11 cellular contexts compared by ENCODE assay signal in genomic region chr11:62548545-62549335, GRCh38. TPM values are rescaled to one million over a fixed set of nuclear protein-coding genes. Genes with fewer than 3 reads are reported as not detected.
DNase-seq lines count a peak whose midpoint lies in the region; ATAC-seq and TF ChIP-seq lines count a peak whose summit lies in the region.
"Had no signal": no experiment of that assay in that cellular context is flagged by ENCODE, and none has a peak within 500 bp of the region (broad histone marks: within the 10 kb centered on the region; RNA-seq: fewer than 3 reads in every experiment).

No MANE protein-coding gene starts in this region.

- H3K27ac ChIP-seq in esophagus muscularis mucosa (replicated peaks in 1 of 4): peak overlapping the region; percentile 97 to 100 (median 98)

- peaks cover 61 to 64% of the 10 kb centered on the region in 2 donors for H3K4me1 Mint-ChIP-seq in natural killer cell
- peaks cover 54 to 61% of the 10 kb centered on the region in 2 donors for H3K4me1 Mint-ChIP-seq in natural killer cell treated with Interleukin-12 subunit alpha and Interleukin-12 subunit beta and Interleukin-15 and Interleukin-18, amount 100 ng/mL, for 72 hours (ENCODE audit: low read depth in 2 of 2)
- peaks cover 54% of the 10 kb centered on the region for H3K4me1 Mint-ChIP-seq in osteocyte (ENCODE audit: unreplicated experiment)

- H3K9me3 Mint-ChIP-seq in natural killer cell (no peaks in the 10 kb centered on the region), osteocyte (ENCODE audit: unreplicated experiment) (no peaks in the 10 kb centered on the region)
- H3K9me3 Mint-ChIP-seq in natural killer cell treated with Interleukin-12 subunit alpha and Interleukin-12 subunit beta and Interleukin-15 and Interleukin-18, amount 100 ng/mL, for 72 hours: no peaks in the 10 kb centered on the region
- H3K9me3 Mint-ChIP-seq: effector memory CD8-positive, alpha-beta T cell had no signal

- H3K4me3 Mint-ChIP-seq in natural killer cell: peak overlapping the region; percentile 17
- no peak overlapping the region for H3K4me3 Mint-ChIP-seq in natural killer cell treated with Interleukin-12 subunit alpha and Interleukin-12 subunit beta and Interleukin-15 and Interleukin-18, amount 100 ng/mL, for 72 hours
- H3K4me3 Mint-ChIP-seq in osteocyte (ENCODE audit: unreplicated experiment): no peak overlapping the region

- no peaks in the 10 kb centered on the region for H3K27me3 ChIP-seq in esophagus muscularis mucosa

- ATAC-seq in natural killer cell (no peak), GM18873 (IDR thresholded peaks at IDR 0.05; ENCODE audit: low FRiP score, unreplicated experiment) (no peak), HG03571 (IDR thresholded peaks at IDR 0.05; ENCODE audit: unreplicated experiment) (no peak), HG02852 (IDR thresholded peaks at IDR 0.05; ENCODE audit: unreplicated experiment) (no peak)
- no peak for ATAC-seq in natural killer cell treated with Interleukin-12 subunit alpha and Interleukin-12 subunit beta and Interleukin-15 and Interleukin-18, amount 100 ng/mL, for 72 hours
- ATAC-seq: effector memory CD8-positive, alpha-beta T cell had no signal

- H3K4me3 ChIP-seq in esophagus muscularis mucosa: peak overlapping the region in 1 of 4 donors; percentile 100

- TF ChIP-seq EP300 in esophagus muscularis mucosa (IDR thresholded peaks at IDR 0.05): no peak

- peaks cover 0 to 7% (median 0%) of the 10 kb centered on the region in 4 donors for H3K36me3 ChIP-seq in esophagus muscularis mucosa

- H3K36me3 Mint-ChIP-seq in natural killer cell: no peaks in the 10 kb centered on the region
- H3K36me3 Mint-ChIP-seq in natural killer cell treated with Interleukin-12 subunit alpha and Interleukin-12 subunit beta and Interleukin-15 and Interleukin-18, amount 100 ng/mL, for 72 hours: no peaks in the 10 kb centered on the region
- no peaks in the 10 kb centered on the region for H3K36me3 Mint-ChIP-seq in osteocyte (ENCODE audit: unreplicated experiment)
- H3K36me3 Mint-ChIP-seq: activated naive CD8-positive, alpha-beta T cell had no signal

- no peaks in the 10 kb centered on the region for H3K9me3 ChIP-seq in esophagus muscularis mucosa

- H3K4me1 ChIP-seq in esophagus muscularis mucosa: peaks cover 59 to 74% (median 67%) of the 10 kb centered on the region in 4 donors

- H3K27ac Mint-ChIP-seq in natural killer cell (peak overlapping the region in 1 of 2 donors; percentile 94), osteocyte (ENCODE audit: unreplicated experiment) (peak overlapping the region; percentile 1)
- H3K27ac Mint-ChIP-seq in natural killer cell treated with Interleukin-12 subunit alpha and Interleukin-12 subunit beta and Interleukin-15 and Interleukin-18, amount 100 ng/mL, for 72 hours: peak overlapping the region in 1 of 2 donors; percentile 41
- H3K27ac Mint-ChIP-seq: activated naive CD8-positive, alpha-beta T cell had no signal

- TF ChIP-seq POLR2A in esophagus muscularis mucosa (IDR thresholded peaks at IDR 0.05; ENCODE audit: low read depth): no peak

- H3K27me3 Mint-ChIP-seq in natural killer cell (ENCODE audit: low read depth in 2 of 2) (no peaks in the 10 kb centered on the region), osteocyte (ENCODE audit: unreplicated experiment) (no peaks in the 10 kb centered on the region)
- H3K27me3 Mint-ChIP-seq in natural killer cell treated with Interleukin-12 subunit alpha and Interleukin-12 subunit beta and Interleukin-15 and Interleukin-18, amount 100 ng/mL, for 72 hours: no peaks in the 10 kb centered on the region
- H3K27me3 Mint-ChIP-seq: activated naive CD8-positive, alpha-beta T cell; effector memory CD8-positive, alpha-beta T cell had no signal

- no peak for DNase-seq in natural killer cell
- DNase-seq in natural killer cell treated with Interleukin-12 subunit alpha and Interleukin-12 subunit beta and Interleukin-15 and Interleukin-18, amount 100 ng/mL, for 72 hours (ENCODE audit: low spot score): no peak
- DNase-seq in esophagus muscularis mucosa (ENCODE audit: extremely low spot score): no peak
- no peak for DNase-seq in osteocyte (ENCODE audit: extremely low spot score, unreplicated experiment)
- DNase-seq in NCI-H345 treated with DMSO at 0.1 percent for 48 hours (lab: John Stamatoyannopoulos, UW; ENCODE audit: unreplicated experiment): no peak
- DNase-seq: effector memory CD8-positive, alpha-beta T cell; NCI-H187 treated with DMSO at 0.1 percent for 48 hours had no signal

- TF ChIP-seq CTCF in natural killer cell (IDR thresholded peaks at IDR 0.05): no peak
- no peak for TF ChIP-seq CTCF in esophagus muscularis mucosa (IDR thresholded peaks at IDR 0.05)
- no peak for TF ChIP-seq CTCF in osteocyte (IDR thresholded peaks at IDR 0.05)

- intact Hi-C loops in natural killer cell (cut with micrococcal nuclease): no loop called here
- intact Hi-C loops in esophagus muscularis mucosa (cut with DNase I): no loop called here

- WGBS in esophagus muscularis mucosa: 61% methylated on average over 16 of the region's 17 CpGs

RNA-seq across cellular contexts. Expression of gene AHNAK, which starts 2.1 kb away (rescaled TPM):
- 100 to 1,000 TPM; 623 to 740 (median 677) TPM for total RNA-seq in natural killer cell
- 10 to 100 TPM; 49.2 to 60.0 TPM for total RNA-seq in natural killer cell treated with Interleukin-12 subunit alpha and Interleukin-12 subunit beta and Interleukin-15 and Interleukin-18, amount 100 ng/mL, for 72 hours
- 1,000 to 10,000 TPM; 1,278 to 2,374 (median 1,866) TPM for total RNA-seq in esophagus muscularis mucosa
- total RNA-seq in osteocyte: 462 and 503 TPM in 2 replicates

RNA-seq across cellular contexts. Expression of gene EEF1G, which starts 25.0 kb away (rescaled TPM):
- total RNA-seq in natural killer cell: 100 to 1,000 TPM; 628 to 754 (median 714) TPM
- 1,000 to 10,000 TPM in 1 of 2 donors, 100 to 1,000 TPM in 1; 898 to 1,016 TPM for total RNA-seq in natural killer cell treated with Interleukin-12 subunit alpha and Interleukin-12 subunit beta and Interleukin-15 and Interleukin-18, amount 100 ng/mL, for 72 hours
- 1,000 to 10,000 TPM; 1,068 to 1,537 (median 1,375) TPM for total RNA-seq in esophagus muscularis mucosa
- total RNA-seq in osteocyte: 1,404 TPM in 2 replicates

RNA-seq across cellular contexts. Expression of gene TUT1, which starts 42.6 kb away (rescaled TPM):
- 10 to 100 TPM; 20.0 to 28.9 (median 26.2) TPM for total RNA-seq in natural killer cell
- 10 to 100 TPM; 24.1 to 35.7 TPM for total RNA-seq in natural killer cell treated with Interleukin-12 subunit alpha and Interleukin-12 subunit beta and Interleukin-15 and Interleukin-18, amount 100 ng/mL, for 72 hours
- 1 to 10 TPM; 4.2 to 8.0 (median 6.0) TPM for total RNA-seq in esophagus muscularis mucosa
- total RNA-seq in osteocyte: 12.7 and 15.6 TPM in 2 replicates

RNA-seq across cellular contexts. Expression of gene MTA2, which starts 52.9 kb away (rescaled TPM):
- 100 to 1,000 TPM; 254 to 305 (median 259) TPM for total RNA-seq in natural killer cell
- 100 to 1,000 TPM; 234 to 259 TPM for total RNA-seq in natural killer cell treated with Interleukin-12 subunit alpha and Interleukin-12 subunit beta and Interleukin-15 and Interleukin-18, amount 100 ng/mL, for 72 hours
- 10 to 100 TPM; 60.2 to 91.4 (median 88.3) TPM for total RNA-seq in esophagus muscularis mucosa
- 91.6 and 107 TPM in 2 replicates for total RNA-seq in osteocyte
